Comparison of ENCODE assay signal across 9 cellular contexts in genomic region chr11:33801821-33802413, GRCh38. TPM values are rescaled to one million over a fixed set of nuclear protein-coding genes. Genes with fewer than 3 reads are reported as not detected.
DNase-seq lines count a peak whose midpoint lies in the region; ATAC-seq, FAIRE-seq and TF ChIP-seq lines count a peak whose summit lies in the region.
"Had no signal": no experiment of that assay in that cellular context is flagged by ENCODE, and none has a peak within 500 bp of the region (broad histone marks: within the 10 kb centered on the region; RNA-seq: fewer than 3 reads in every experiment).

No MANE protein-coding gene starts in this region.

- H3K56ac ChIP-seq in mesendoderm (ENCODE audit: low read length), result peak overlapping the region; percentile 85

- H3K27ac ChIP-seq in ACC112 (ENCODE audit: low read depth, low read length) (no peak overlapping the region), mammary epithelial cell (ENCODE audit: insufficient read depth, low read depth, low read length) (no peak overlapping the region), mesendoderm (ENCODE audit: low read depth, low read length) (no peak overlapping the region), small intestine (ENCODE audit: low read depth in 1 of 2, low read length in 1 of 2) (no peak overlapping the region)
- H3K27ac ChIP-seq: testis had no signal

- H3K79me2 ChIP-seq in ACC112 (ENCODE audit: control insufficient read depth, insufficient read depth, low read length, unreplicated experiment) (no peaks in the 10 kb centered on the region), mammary epithelial cell (ENCODE audit: insufficient read depth, low read length) (no peaks in the 10 kb centered on the region), mesendoderm (ENCODE audit: control insufficient read depth, insufficient read depth, low read length) (no peaks in the 10 kb centered on the region)

- DNase-seq in HEK293T (ENCODE audit: extremely low spot score) (peak; percentile 33), mammary epithelial cell (no peak), mesendoderm (peak; percentile 45), small intestine (no peak), SIG-M5 (lab: John Stamatoyannopoulos, UW) (no peak)

- H4K8ac ChIP-seq in mesendoderm (ENCODE audit: low read depth, low read length), result no peak overlapping the region

- TF ChIP-seq CTCF in mammary epithelial cell (conservative IDR thresholded peaks at IDR 0.05 in 1 of 2, IDR thresholded peaks at IDR 0.05 in 1 of 2; ENCODE audit: extremely low read depth in 1 of 2, insufficient read depth in 1 of 2, low read depth in 1 of 2, low read length in 2 of 2), result no peak

- WGBS in mammary epithelial cell (ENCODE audit: low coverage, missing lambda C conversion rate), result 47% methylated on average over 10 of the region's 13 CpGs
- WGBS in mesendoderm (ENCODE audit: extremely low coverage, insufficient coverage, low lambda C conversion rate), result no CpG with 5 or more reads among the region's 13 CpGs
- WGBS in small intestine, 3 donors, result 4 to 17% (median 9%) methylated on average over 13 of the region's 13 CpGs

- dilution Hi-C loops in mammary epithelial cell (cut with HindIII; ENCODE audit: low sequenced_read_pairs), result no loop called here

- no peak overlapping the region for H2AK5ac ChIP-seq in mesendoderm (ENCODE audit: low read length)

- no peak overlapping the region for H2BK15ac ChIP-seq in mesendoderm (replicated peaks; ENCODE audit: low read depth)

- H4K5ac ChIP-seq in mesendoderm (ENCODE audit: low read length), result no peak overlapping the region

- H3K4me3 ChIP-seq in ACC112 (ENCODE audit: low read depth, low read length), result peak overlapping the region; percentile 72
- H3K4me3 ChIP-seq in mammary epithelial cell (replicated peaks in 1 of 3; ENCODE audit: insufficient read depth in 1 of 3, low read depth in 2 of 3, low read length in 3 of 3), result peak overlapping the region; percentile 30 to 40 (median 30)
- H3K4me3 ChIP-seq in mesendoderm (ENCODE audit: low read length), result no peak overlapping the region
- H3K4me3 ChIP-seq in small intestine (ENCODE audit: low read depth in 1 of 2, low read length in 2 of 2), result no peak overlapping the region
- H3K4me3 ChIP-seq: testis had no signal

- H3K36me3 ChIP-seq in ACC112 (ENCODE audit: insufficient read depth, low read length) (no peaks in the 10 kb centered on the region), mammary epithelial cell (ENCODE audit: insufficient read depth, low read length) (no peaks in the 10 kb centered on the region), mesendoderm (ENCODE audit: control insufficient read depth, insufficient read depth, low read length) (no peaks in the 10 kb centered on the region), small intestine (ENCODE audit: control insufficient read depth in 2 of 2, insufficient read depth in 2 of 2, low read length in 2 of 2) (no peaks in the 10 kb centered on the region)

- H3K18ac ChIP-seq in mesendoderm (ENCODE audit: low read length), result no peak overlapping the region

- ATAC-seq in HG03442 (IDR thresholded peaks at IDR 0.05; ENCODE audit: unreplicated experiment), result no peak
- ATAC-seq in GM18511 (IDR thresholded peaks at IDR 0.05; ENCODE audit: unreplicated experiment), result no peak

- H3K9ac ChIP-seq in mammary epithelial cell (ENCODE audit: insufficient read depth, low read length) (no peak overlapping the region), mesendoderm (ENCODE audit: low read length) (peak overlapping the region; percentile 65)

- peak overlapping the region; percentile 96 for H2AFZ ChIP-seq in ACC112 (ENCODE audit: low read length, unreplicated experiment)
- peak overlapping the region; percentile 90 for H2AFZ ChIP-seq in mammary epithelial cell (ENCODE audit: low read depth, low read length)

- no peak overlapping the region for H2BK5ac ChIP-seq in mesendoderm (ENCODE audit: low read length)

- POLR2A ChIA-PET in HEK293T (lab: Yijun Ruan, JAX), result interaction anchor here (0.9 to 1.6 kb wide), 8 partner anchors 15 to 100 kb away, joined by 3 to 9 read pairs (median 4); partner anchors contain the start of genes CD59 and FBXO3

- no peak overlapping the region for H3K4ac ChIP-seq in mesendoderm (ENCODE audit: low read depth, low read length)

- no peaks in the 10 kb centered on the region for H3K79me1 ChIP-seq in mesendoderm (ENCODE audit: low read length)

- H3K4me1 ChIP-seq in ACC112 (ENCODE audit: control insufficient read depth, insufficient read depth, low read length, unreplicated experiment) (no peaks in the 10 kb centered on the region), mammary epithelial cell (ENCODE audit: insufficient read depth, low read length) (peaks cover 5% of the 10 kb centered on the region), mesendoderm (ENCODE audit: control insufficient read depth, low read depth, low read length) (no peaks in the 10 kb centered on the region), small intestine (ENCODE audit: control insufficient read depth in 2 of 2, insufficient read depth in 1 of 2, low read depth in 1 of 2, low read length in 1 of 2) (peaks cover 0 to 4% of the 10 kb centered on the region in 2 donors)
- H3K4me1 ChIP-seq: testis had no signal

- FAIRE-seq in small intestine (lab: Jason Lieb, UNC), result no peak

- H3K9me3 ChIP-seq in mammary epithelial cell (replicated peaks; ENCODE audit: insufficient read depth, low read length) (no peaks in the 10 kb centered on the region), small intestine (ENCODE audit: control insufficient read depth, low read depth) (no peaks in the 10 kb centered on the region)
- H3K9me3 ChIP-seq: testis had no signal

- intact Hi-C loops in mammary epithelial cell (cut with micrococcal nuclease), result no loop called here

- no TSS peak for BruUV-seq in mammary epithelial cell (replicated peaks; lab: Mats Ljungman, UMichigan)

- H2BK120ac ChIP-seq in mesendoderm (ENCODE audit: low read depth, low read length), result no peak overlapping the region

- H3K4me2 ChIP-seq in mammary epithelial cell (ENCODE audit: insufficient read depth, low read depth, low read length) (peak overlapping the region; percentile 78), mesendoderm (ENCODE audit: low read length) (peak overlapping the region; percentile 48)

- peaks cover 9% of the 10 kb centered on the region for H3K27me3 ChIP-seq in ACC112 (ENCODE audit: insufficient read depth, low read length)
- H3K27me3 ChIP-seq in mammary epithelial cell (ENCODE audit: insufficient read depth, low read length), result no peaks in the 10 kb centered on the region
- H3K27me3 ChIP-seq in mesendoderm (ENCODE audit: insufficient read depth, low read length, poor library complexity), result peaks cover 2% of the 10 kb centered on the region
- peaks cover 0 to 6% of the 10 kb centered on the region in 2 donors for H3K27me3 ChIP-seq in small intestine (ENCODE audit: control insufficient read depth in 2 of 2, insufficient read depth in 2 of 2, low read length in 2 of 2)
- H3K27me3 ChIP-seq: testis had no signal

- no peak overlapping the region for H3K23ac ChIP-seq in mesendoderm (ENCODE audit: low read length)

- no peaks in the 10 kb centered on the region for H4K20me1 ChIP-seq in mammary epithelial cell (ENCODE audit: insufficient read depth, low read length)

- CTCF ChIA-PET in HEK293T (lab: Yijun Ruan, JAX) (interaction anchor here (0.5 kb wide), 1 partner anchor 393 kb away, joined by 4 read pairs; no protein-coding TSS in a partner anchor), mammary epithelial cell (lab: Charles Lee; ENCODE audit: low non-redundant PET) (no interaction called here)

- in situ Hi-C loops in mammary epithelial cell (cut with MboI; ENCODE audit: low sequenced_read_pairs in 2 of 2), result no loop called here

TF ChIP-seq in HEK293T, 16 proteins besides CTCF, POLR2A, EP300 and RAD21:
- TF ChIP-seq FOXK2 (IDR thresholded peaks at IDR 0.05) (no peak), FOXA1 (IDR thresholded peaks at IDR 0.05) (no peak), PKNOX1 (IDR thresholded peaks at IDR 0.05) (no peak), FOXM1 (IDR thresholded peaks at IDR 0.05; ENCODE audit: borderline replicate concordance) (no peak), L3MBTL2 (conservative IDR thresholded peaks at IDR 0.05) (no peak), SUZ12 (IDR thresholded peaks at IDR 0.05) (no peak), TARDBP (IDR thresholded peaks at IDR 0.05) (no peak), ZNF384 (IDR thresholded peaks at IDR 0.05) (no peak), BHLHE40 (IDR thresholded peaks at IDR 0.05; ENCODE audit: borderline replicate concordance) (no peak), HDGF (IDR thresholded peaks at IDR 0.05; ENCODE audit: borderline replicate concordance) (no peak)

RNA-seq across cellular contexts. Expression of gene FBXO3, which starts 27.6 kb away (rescaled TPM):
- 10 to 100 TPM; 27.6 to 44.8 TPM for total RNA-seq in mammary epithelial cell
- polyA plus RNA-seq in mammary epithelial cell (33.0 TPM), small intestine (10 to 100 TPM; 19.5 to 23.3 (median 21.3) TPM)
- polyA minus RNA-seq in mammary epithelial cell, result 44.2 TPM
- 11.3 TPM for polyA plus RNA-seq in mesendoderm (2013, experiment 1 of 2)
- 14.0 TPM for polyA plus RNA-seq in mesendoderm (2013, experiment 2 of 2)

Comparison
In these comparisons a context has a peak if more than half of its experiments do, and no peak if none do; other contexts are left out.
1. H3K4me3 ChIP-seq: peak in ACC112 (single experiment) and mammary epithelial cell (3 of 3); none in mesendoderm (single experiment) and small intestine (0 of 2).
2. DNase-seq: peak in HEK293T (single experiment) and mesendoderm (single experiment); none in mammary epithelial cell (single experiment), small intestine (single experiment) and SIG-M5 (single experiment).